In genomic region chr4:40592034-40592433, GRCh38 we compare ENCODE assay signal across 34 cellular contexts.
"Had no signal": no experiment of that assay in that cellular context is flagged by ENCODE, and none has a peak within 500 bp of the region (broad histone marks: within the 10 kb centered on the region; RNA-seq: fewer than 3 reads in every experiment).

No MANE protein-coding gene starts in this region.

- H3K4me3 ChIP-seq: coronary artery, esophagus muscularis mucosa, gastrocnemius medialis, heart left ventricle had no signal

- FAIRE-seq: astrocyte, bronchial epithelial cell had no signal

- DNase-seq: activated B cell treated with CpG ODN at 0.5 μM for 24 hours; activated CD4-positive, alpha-beta T cell treated with anti-CD3 and anti-CD28 coated beads for 48 hours; activated CD4-positive, alpha-beta T cell treated with anti-CD3 and anti-CD28 coated beads, Interleukin-2, amount 50 U/mL, for 1 hour; activated CD4-positive, alpha-beta T cell treated with anti-CD3 and anti-CD28 coated beads, Interleukin-2, amount 50 U/mL, for 48 hours; activated CD8-positive, alpha-beta memory T cell treated with anti-CD3 and anti-CD28 coated beads for 24 hours; activated CD8-positive, alpha-beta T cell treated with anti-CD3 and anti-CD28 coated beads for 36 hours; activated effector memory CD4-positive, alpha-beta T cell treated with Interleukin-2 at 50 U/mL for 16 hours; activated gamma-delta T cell treated with Interleukin-2 at 50 U/mL for 16 hours; activated naive CD4-positive, alpha-beta T cell treated with anti-CD3 and anti-CD28 coated beads, Interleukin-2, amount 50 U/mL, for 16 hours; activated naive CD4-positive, alpha-beta T cell treated with Interleukin-2 at 50 U/mL for 16 hours; activated T-cell treated with anti-CD3 and anti-CD28 coated beads, Interleukin-2, amount 50 U/mL, for 4 hours; amniotic stem cell; anterior cingulate cortex; brain microvascular endothelial cell; dermis blood vessel endothelial cell; effector CD4-positive, alpha-beta T cell; effector memory CD8-positive, alpha-beta T cell; erythroblast; foreskin keratinocyte; gastrocnemius medialis; glutamatergic neuron; heart left ventricle; T-helper 17 cell; T1000; WERI-Rb-1 had no signal

- H3K9me3 Mint-ChIP-seq: activated B cell treated with CpG ODN at 0.5 μM for 24 hours; activated CD8-positive, alpha-beta T cell treated with anti-CD3 and anti-CD28 coated beads for 36 hours; activated T-cell treated with anti-CD3 and anti-CD28 coated beads, Interleukin-2, amount 50 U/mL, for 4 hours; activated T-helper 17 cell treated with anti-CD3 and anti-CD28 coated beads, Interleukin-2, amount 50 U/mL, for 72 hours; central memory CD8-positive, alpha-beta T cell; effector memory CD8-positive, alpha-beta T cell; T-helper 2 cell treated with Interferon-gamma antibody and Interleukin-4, amounts not matched to agents 5 μg/mL and 100 μg/mL, for 36 hours had no signal

- H3K36me3 ChIP-seq: brain microvascular endothelial cell, esophagus muscularis mucosa, gastrocnemius medialis, WERI-Rb-1 had no signal

- H3K27me3 ChIP-seq: brain microvascular endothelial cell, esophagus muscularis mucosa, foreskin keratinocyte, gastrocnemius medialis, heart left ventricle had no signal

- H3K27ac ChIP-seq: brain microvascular endothelial cell, coronary artery, esophagus muscularis mucosa, foreskin keratinocyte, gastrocnemius medialis, heart left ventricle, WERI-Rb-1 had no signal

- H3K36me3 Mint-ChIP-seq: activated naive CD8-positive, alpha-beta T cell had no signal

- H3K9me3 ChIP-seq: gastrocnemius medialis had no signal

- H3K4me1 ChIP-seq: esophagus muscularis mucosa, gastrocnemius medialis had no signal

- ATAC-seq: activated CD4-positive, CD25-positive, alpha-beta regulatory T cell treated with anti-CD3 and anti-CD28 coated beads, Interleukin-2, amount 50 U/mL, for 24 hours; activated CD8-positive, alpha-beta T cell treated with anti-CD3 and anti-CD28 coated beads for 36 hours; activated T-cell treated with anti-CD3 and anti-CD28 coated beads, Interleukin-2, amount 50 U/mL, for 4 hours; activated T-helper 17 cell treated with anti-CD3 and anti-CD28 coated beads, Interleukin-2, amount 50 U/mL, for 72 hours; effector memory CD8-positive, alpha-beta T cell; foreskin keratinocyte; gastrocnemius medialis; heart left ventricle; T-helper 17 cell had no signal

- H3K27ac Mint-ChIP-seq: activated B cell treated with CpG ODN at 0.5 μM for 24 hours; activated CD8-positive, alpha-beta T cell treated with anti-CD3 and anti-CD28 coated beads for 36 hours; activated naive CD8-positive, alpha-beta T cell; activated T-helper 17 cell treated with anti-CD3 and anti-CD28 coated beads, Interleukin-2, amount 50 U/mL, for 72 hours; effector memory CD8-positive, alpha-beta T cell; T-helper 17 cell; T-helper 2 cell treated with Interferon-gamma antibody and Interleukin-4, amounts not matched to agents 5 μg/mL and 100 μg/mL, for 36 hours had no signal

- H3K27me3 Mint-ChIP-seq: activated B cell treated with CpG ODN at 0.5 μM for 24 hours; activated CD8-positive, alpha-beta T cell treated with anti-CD3 and anti-CD28 coated beads for 36 hours; activated naive CD8-positive, alpha-beta T cell had no signal

- H3K4me3 Mint-ChIP-seq: activated B cell treated with CpG ODN at 0.5 μM for 24 hours; activated CD8-positive, alpha-beta T cell treated with anti-CD3 and anti-CD28 coated beads for 36 hours; activated naive CD8-positive, alpha-beta T cell; activated T-cell treated with anti-CD3 and anti-CD28 coated beads, Interleukin-2, amount 50 U/mL, for 4 hours; activated T-helper 17 cell treated with anti-CD3 and anti-CD28 coated beads, Interleukin-2, amount 50 U/mL, for 72 hours; central memory CD8-positive, alpha-beta T cell; effector memory CD8-positive, alpha-beta T cell; T-helper 17 cell; T-helper 2 cell treated with Interferon-gamma antibody and Interleukin-4, amounts not matched to agents 5 μg/mL and 100 μg/mL, for 36 hours had no signal

- H3K4me1 Mint-ChIP-seq: activated B cell treated with CpG ODN at 0.5 μM for 24 hours; activated T-helper 17 cell treated with anti-CD3 and anti-CD28 coated beads, Interleukin-2, amount 50 U/mL, for 72 hours; central memory CD8-positive, alpha-beta T cell had no signal
